ENCODE assay signal across 7 cellular contexts in genomic region chr12:54390668-54391551, GRCh38. TPM values are rescaled to one million over a fixed set of nuclear protein-coding genes. Genes with fewer than 3 reads are reported as not detected.
DNase-seq lines count a peak whose midpoint lies in the region; ATAC-seq lines count a peak whose summit lies in the region.

No MANE protein-coding gene starts in this region.

- H3K4me1 ChIP-seq in mononuclear cell (ENCODE audit: insufficient read depth, low read length), result peaks cover 89% of the 10 kb centered on the region

- no peaks in the 10 kb centered on the region for H3K27me3 ChIP-seq in mononuclear cell (ENCODE audit: insufficient read depth, low read length)

- no peaks in the 10 kb centered on the region for H3K27me3 Mint-ChIP-seq in stimulated activated memory B cell treated with anti-CD40 and anti-IgM and Interleukin-4, amounts not matched to agents 10 μg/mL and 1 μg/mL and 100 μg/mL, for 72 hours

- no peaks in the 10 kb centered on the region for H3K36me3 Mint-ChIP-seq in stimulated activated memory B cell treated with anti-CD40 and anti-IgM and Interleukin-4, amounts not matched to agents 10 μg/mL and 1 μg/mL and 100 μg/mL, for 72 hours

- peak overlapping the region; percentile 42 for H3K27ac Mint-ChIP-seq in stimulated activated memory B cell treated with anti-CD40 and anti-IgM and Interleukin-4, amounts not matched to agents 10 μg/mL and 1 μg/mL and 100 μg/mL, for 72 hours

- H3K4me3 Mint-ChIP-seq in stimulated activated memory B cell treated with anti-CD40 and anti-IgM and Interleukin-4, amounts not matched to agents 10 μg/mL and 1 μg/mL and 100 μg/mL, for 72 hours, result peak overlapping the region; percentile 82

- peaks cover 46% of the 10 kb centered on the region for H3K4me1 Mint-ChIP-seq in stimulated activated memory B cell treated with anti-CD40 and anti-IgM and Interleukin-4, amounts not matched to agents 10 μg/mL and 1 μg/mL and 100 μg/mL, for 72 hours

- H3K9me3 Mint-ChIP-seq in stimulated activated memory B cell treated with anti-CD40 and anti-IgM and Interleukin-4, amounts not matched to agents 10 μg/mL and 1 μg/mL and 100 μg/mL, for 72 hours, result no peaks in the 10 kb centered on the region

- H3K9me3 ChIP-seq in mononuclear cell (ENCODE audit: low read depth, low read length), result no peaks in the 10 kb centered on the region

- ATAC-seq in activated CD4-positive, CD25-positive, alpha-beta regulatory T cell treated with anti-CD3 and anti-CD28 coated beads, Interleukin-2, amount 50 U/mL, for 24 hours, result peak; percentile 78 to 80
- ATAC-seq in stimulated activated memory B cell treated with anti-CD40 and anti-IgM and Interleukin-4, amounts not matched to agents 10 μg/mL and 1 μg/mL and 100 μg/mL, for 72 hours, result peak; percentile 83
- no peak for ATAC-seq in HG03159 (IDR thresholded peaks at IDR 0.05; ENCODE audit: unreplicated experiment)

- DNase-seq in GM19240 (ENCODE audit: insufficient read length, low spot score) (peak; percentile 61), NCI-H146 (lab: John Stamatoyannopoulos, UW) (peak; percentile 86), cerebellar cortex (ENCODE audit: low spot score) (peak; percentile 55)

- peak overlapping the region; percentile 35 for H3K4me3 ChIP-seq in mononuclear cell (ENCODE audit: low read length)

RNA-seq across cellular contexts. Expression of gene ZNF385A, which starts 6.4 kb away (rescaled TPM):
- 30.4 TPM for total RNA-seq in mononuclear cell

RNA-seq across cellular contexts. Expression of gene GPR84, which starts 26.6 kb away (rescaled TPM):
- total RNA-seq in mononuclear cell, result 49.4 TPM

RNA-seq across cellular contexts. Expression of gene ITGA5, which starts 28.2 kb away (rescaled TPM):
- 168 TPM for total RNA-seq in mononuclear cell
